Comparison of ENCODE assay signal across 1 cellular context in the genomic region with DNA sequence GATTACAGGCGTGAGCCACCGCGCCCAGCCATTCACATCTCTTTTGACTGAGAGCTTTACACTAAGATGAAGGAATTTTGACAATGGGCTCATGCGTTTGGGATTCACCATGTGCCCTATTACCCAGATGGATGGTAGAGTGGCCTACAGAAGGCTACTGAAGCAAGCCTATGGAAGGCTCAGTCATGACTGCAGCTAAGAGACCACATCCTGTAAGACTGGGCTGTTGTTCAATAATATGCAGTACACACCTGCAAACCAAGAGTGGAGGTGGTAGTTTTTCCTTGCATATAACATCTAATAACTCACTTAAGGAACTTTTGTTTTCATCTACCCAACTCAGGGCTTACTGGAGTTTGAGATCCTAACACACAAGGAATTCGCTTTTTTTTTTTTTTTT.
TF ChIP-seq lines count a peak whose summit lies in the region.

No MANE protein-coding gene starts in this region.

TF ChIP-seq in K562, 482 proteins besides CTCF, POLR2A, EP300 and RAD21:
- TF ChIP-seq ZNF253 (CRISPR knock-in tag; conservative IDR thresholded peaks at IDR 0.05) (no peak), ZBTB1 (CRISPR knock-in tag; IDR thresholded peaks at IDR 0.05; ENCODE audit: borderline replicate concordance, low read depth) (no peak), HMBOX1 (IDR thresholded peaks at IDR 0.05) (no peak), ZNF639 (CRISPR knock-in tag; conservative IDR thresholded peaks at IDR 0.05 in 1 of 2, IDR thresholded peaks at IDR 0.05 in 1 of 2) (no peak), GATA2 (CRISPR knock-in tag; IDR thresholded peaks at IDR 0.05) (no peak), XRCC4 (IDR thresholded peaks at IDR 0.05; ENCODE audit: extremely low read depth, insufficient read depth, insufficient read length) (no peak), U2AF1 (optimal IDR thresholded peaks at IDR 0.05; ENCODE audit: low read depth, low read length) (no peak), ZC3H8 (IDR thresholded peaks at IDR 0.05) (no peak), ZNF436 (CRISPR knock-in tag; IDR thresholded peaks at IDR 0.05) (no peak), ERF (CRISPR knock-in tag; IDR thresholded peaks at IDR 0.05) (no peak), RAD51 (IDR thresholded peaks at IDR 0.05; ENCODE audit: borderline replicate concordance, low read depth) (no peak), FOXJ3 (CRISPR knock-in tag; IDR thresholded peaks at IDR 0.05) (no peak), ZNF778 (CRISPR knock-in tag; IDR thresholded peaks at IDR 0.05) (no peak), EZH2 (IDR thresholded peaks at IDR 0.05; ENCODE audit: borderline replicate concordance, low read depth, low read length) (no peak), FOXM1 (IDR thresholded peaks at IDR 0.05; ENCODE audit: low read depth) (no peak), FOXM1 (CRISPR knock-in tag; IDR thresholded peaks at IDR 0.05; ENCODE audit: low read depth) (no peak), MEF2A (IDR thresholded peaks at IDR 0.05; ENCODE audit: control insufficient read depth, low read depth, low read length) (no peak)
- TF ChIP-seq, protein P1, sequence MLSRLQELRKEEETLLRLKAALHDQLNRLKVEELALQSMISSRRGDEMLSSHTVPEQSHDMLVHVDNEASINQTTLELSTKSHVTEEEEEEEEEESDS (CRISPR knock-in tag; IDR thresholded peaks at IDR 0.05), result no peak
- TF ChIP-seq, protein P2, sequence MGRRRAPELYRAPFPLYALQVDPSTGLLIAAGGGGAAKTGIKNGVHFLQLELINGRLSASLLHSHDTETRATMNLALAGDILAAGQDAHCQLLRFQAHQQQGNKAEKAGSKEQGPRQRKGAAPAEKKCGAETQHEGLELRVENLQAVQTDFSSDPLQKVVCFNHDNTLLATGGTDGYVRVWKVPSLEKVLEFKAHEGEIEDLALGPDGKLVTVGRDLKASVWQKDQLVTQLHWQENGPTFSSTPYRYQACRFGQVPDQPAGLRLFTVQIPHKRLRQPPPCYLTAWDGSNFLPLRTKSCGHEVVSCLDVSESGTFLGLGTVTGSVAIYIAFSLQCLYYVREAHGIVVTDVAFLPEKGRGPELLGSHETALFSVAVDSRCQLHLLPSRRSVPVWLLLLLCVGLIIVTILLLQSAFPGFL (CRISPR knock-in tag; IDR thresholded peaks at IDR 0.05), result no peak
